ENCODE assay signal across 20 cellular contexts in genomic region chr6:18219611-18220010, GRCh38. TPM values are rescaled to one million over a fixed set of nuclear protein-coding genes. Genes with fewer than 3 reads are reported as not detected.
DNase-seq lines count a peak whose midpoint lies in the region; ATAC-seq and TF ChIP-seq lines count a peak whose summit lies in the region.
"Had no signal": no experiment of that assay in that cellular context is flagged by ENCODE, and none has a peak within 500 bp of the region (broad histone marks: within the 10 kb centered on the region; RNA-seq: fewer than 3 reads in every experiment).

No MANE protein-coding gene starts in this region.

- no peaks in the 10 kb centered on the region for H3K9me3 ChIP-seq in mammary epithelial cell (replicated peaks; ENCODE audit: insufficient read depth, low read length)

- H4K20me1 ChIP-seq in mammary epithelial cell (ENCODE audit: insufficient read depth, low read length), result no peaks in the 10 kb centered on the region

- no peak overlapping the region for H3K4me3 ChIP-seq in mammary epithelial cell (replicated peaks in 1 of 3; ENCODE audit: insufficient read depth in 1 of 3, low read depth in 2 of 3, low read length in 3 of 3)
- H3K4me3 ChIP-seq: GM23248 had no signal

- peak overlapping the region; percentile 39 for H3K27ac Mint-ChIP-seq in activated naive CD4-positive, alpha-beta T cell treated with anti-CD3 and anti-CD28 coated beads, Interleukin-2, amount 10 ng/mL, durations not matched to agents 7 days and 5 days
- H3K27ac Mint-ChIP-seq in activated naive CD4-positive, alpha-beta T cell treated with anti-CD3 and anti-CD28 coated beads, Interleukin-2, amount 50 U/mL, for 72 hours, result peak overlapping the region in 1 of 2 donors; percentile 38
- peak overlapping the region; percentile 4 for H3K27ac Mint-ChIP-seq in progenitor cell of endocrine pancreas
- no peak overlapping the region for H3K27ac Mint-ChIP-seq in T-helper 2 cell treated with Interferon-gamma antibody and Interleukin-4, amounts not matched to agents 5 μg/mL and 100 μg/mL, for 36 hours
- H3K27ac Mint-ChIP-seq: endodermal cell had no signal

- H3K4me1 ChIP-seq in mammary epithelial cell (ENCODE audit: insufficient read depth, low read length), result no peaks in the 10 kb centered on the region
- H3K4me1 ChIP-seq: parathyroid adenoma had no signal

- no peak overlapping the region for H2AFZ ChIP-seq in mammary epithelial cell (ENCODE audit: low read depth, low read length)
- H2AFZ ChIP-seq: GM23248, parathyroid adenoma had no signal

- 46% methylated on average over 6 of the region's 7 CpGs for WGBS in mammary epithelial cell (ENCODE audit: low coverage, missing lambda C conversion rate)

- TF ChIP-seq CTCF in progenitor cell of endocrine pancreas (IDR thresholded peaks at IDR 0.05; ENCODE audit: unreplicated experiment), result no peak
- no peak for TF ChIP-seq CTCF in mammary epithelial cell (conservative IDR thresholded peaks at IDR 0.05 in 1 of 2, IDR thresholded peaks at IDR 0.05 in 1 of 2; ENCODE audit: extremely low read depth in 1 of 2, insufficient read depth in 1 of 2, low read depth in 1 of 2, low read length in 2 of 2)

- no peak for ATAC-seq in activated naive CD4-positive, alpha-beta T cell treated with anti-CD3 and anti-CD28 coated beads, Interleukin-2, amount 50 U/mL, for 72 hours
- ATAC-seq in GM18858 (IDR thresholded peaks at IDR 0.05; ENCODE audit: unreplicated experiment), result no peak

- no peak for DNase-seq in activated naive CD4-positive, alpha-beta T cell treated with anti-CD3 and anti-CD28 coated beads, Interleukin-2, amount 10 ng/mL, durations not matched to agents 7 days and 5 days
- no peak for DNase-seq in activated naive CD4-positive, alpha-beta T cell treated with anti-CD3 and anti-CD28 coated beads, Interleukin-2, amount 50 U/mL, for 72 hours (ENCODE audit: low spot score in 2 of 2)
- DNase-seq in UCSD-AML1 (lab: John Stamatoyannopoulos, UW; ENCODE audit: unreplicated experiment) (peak; percentile 13), globus pallidus (ENCODE audit: low spot score) (peak; percentile 25), progenitor cell of endocrine pancreas (ENCODE audit: low spot score, unreplicated experiment) (no peak), mammary epithelial cell (no peak)
- DNase-seq in T-helper 2 cell treated with Interferon-gamma antibody and Interleukin-4, amounts not matched to agents 5 μg/mL and 100 μg/mL, for 36 hours (ENCODE audit: low spot score), result no peak
- DNase-seq: ACHN; activated CD4-positive, CD25-positive, alpha-beta regulatory T cell; CD4-positive, CD25-positive, alpha-beta regulatory T cell; cerebellar nuclear complex; endodermal cell; GM23248; left cardiac atrium; NCI-H2029; SHP77; stimulated activated CD4-positive, alpha-beta T cell treated with anti-CD3 and anti-CD28 coated beads, Interleukin-2, amount 100 ng/mL, for 48 hours had no signal

- peaks cover 29% of the 10 kb centered on the region for H3K36me3 Mint-ChIP-seq in activated naive CD4-positive, alpha-beta T cell treated with anti-CD3 and anti-CD28 coated beads, Interleukin-2, amount 10 ng/mL, durations not matched to agents 7 days and 5 days
- no peaks in the 10 kb centered on the region for H3K36me3 Mint-ChIP-seq in activated naive CD4-positive, alpha-beta T cell treated with anti-CD3 and anti-CD28 coated beads, Interleukin-2, amount 50 U/mL, for 72 hours
- H3K36me3 Mint-ChIP-seq in progenitor cell of endocrine pancreas (ENCODE audit: insufficient read depth), result peaks cover 36% of the 10 kb centered on the region
- H3K36me3 Mint-ChIP-seq in T-helper 2 cell treated with Interferon-gamma antibody and Interleukin-4, amounts not matched to agents 5 μg/mL and 100 μg/mL, for 36 hours (ENCODE audit: low read depth), result peaks cover 26% of the 10 kb centered on the region

- no peak overlapping the region for H3K27ac ChIP-seq in mammary epithelial cell (ENCODE audit: insufficient read depth, low read depth, low read length)
- H3K27ac ChIP-seq: GM23248, parathyroid adenoma had no signal

- no peak overlapping the region for H3K4me2 ChIP-seq in mammary epithelial cell (ENCODE audit: insufficient read depth, low read depth, low read length)

- no peaks in the 10 kb centered on the region for H3K79me2 ChIP-seq in mammary epithelial cell (ENCODE audit: insufficient read depth, low read length)
- H3K79me2 ChIP-seq: parathyroid adenoma had no signal

- H3K9me3 Mint-ChIP-seq in activated naive CD4-positive, alpha-beta T cell treated with anti-CD3 and anti-CD28 coated beads, Interleukin-2, amount 10 ng/mL, durations not matched to agents 7 days and 5 days, result no peaks in the 10 kb centered on the region
- H3K9me3 Mint-ChIP-seq in activated naive CD4-positive, alpha-beta T cell treated with anti-CD3 and anti-CD28 coated beads, Interleukin-2, amount 50 U/mL, for 72 hours, result no peaks in the 10 kb centered on the region
- H3K9me3 Mint-ChIP-seq in progenitor cell of endocrine pancreas (ENCODE audit: low read depth), result peaks cover 4% of the 10 kb centered on the region
- no peaks in the 10 kb centered on the region for H3K9me3 Mint-ChIP-seq in T-helper 2 cell treated with Interferon-gamma antibody and Interleukin-4, amounts not matched to agents 5 μg/mL and 100 μg/mL, for 36 hours
- H3K9me3 Mint-ChIP-seq: endodermal cell, IgD-negative memory B cell had no signal

- CTCF ChIA-PET in activated naive CD4-positive, alpha-beta T cell treated with anti-CD3 and anti-CD28 coated beads, Interleukin-2, amount 10 ng/mL, durations not matched to agents 7 days and 5 days (lab: Charles Lee), result no interaction called here
- CTCF ChIA-PET in mammary epithelial cell (lab: Charles Lee; ENCODE audit: low non-redundant PET), result no interaction called here

- no peak overlapping the region for H3K9ac ChIP-seq in mammary epithelial cell (ENCODE audit: insufficient read depth, low read length)
- H3K9ac ChIP-seq: GM23248, parathyroid adenoma had no signal

- no peaks in the 10 kb centered on the region for H3K4me1 Mint-ChIP-seq in activated naive CD4-positive, alpha-beta T cell treated with anti-CD3 and anti-CD28 coated beads, Interleukin-2, amount 10 ng/mL, durations not matched to agents 7 days and 5 days
- peaks cover 5% of the 10 kb centered on the region for H3K4me1 Mint-ChIP-seq in progenitor cell of endocrine pancreas (ENCODE audit: low read depth)
- H3K4me1 Mint-ChIP-seq in T-helper 2 cell treated with Interferon-gamma antibody and Interleukin-4, amounts not matched to agents 5 μg/mL and 100 μg/mL, for 36 hours (ENCODE audit: low read depth), result no peaks in the 10 kb centered on the region
- H3K4me1 Mint-ChIP-seq: endodermal cell had no signal

- BruUV-seq in mammary epithelial cell (replicated peaks; lab: Mats Ljungman, UMichigan), result no TSS peak

- H3K27me3 ChIP-seq in mammary epithelial cell (ENCODE audit: insufficient read depth, low read length), result no peaks in the 10 kb centered on the region

- in situ Hi-C loops in mammary epithelial cell (cut with MboI; ENCODE audit: low sequenced_read_pairs in 2 of 2), result no loop called here

- no peak overlapping the region for H3K4me3 Mint-ChIP-seq in activated naive CD4-positive, alpha-beta T cell treated with anti-CD3 and anti-CD28 coated beads, Interleukin-2, amount 10 ng/mL, durations not matched to agents 7 days and 5 days
- no peak overlapping the region for H3K4me3 Mint-ChIP-seq in progenitor cell of endocrine pancreas (ENCODE audit: low read depth)
- no peak overlapping the region for H3K4me3 Mint-ChIP-seq in T-helper 2 cell treated with Interferon-gamma antibody and Interleukin-4, amounts not matched to agents 5 μg/mL and 100 μg/mL, for 36 hours
- H3K4me3 Mint-ChIP-seq: CD4-positive, CD25-positive, alpha-beta regulatory T cell; endodermal cell; IgD-negative memory B cell had no signal

- intact Hi-C loops in mammary epithelial cell (cut with micrococcal nuclease), result no loop called here

- dilution Hi-C loops in mammary epithelial cell (cut with HindIII; ENCODE audit: low sequenced_read_pairs), result no loop called here

- H3K27me3 Mint-ChIP-seq in activated naive CD4-positive, alpha-beta T cell treated with anti-CD3 and anti-CD28 coated beads, Interleukin-2, amount 10 ng/mL, durations not matched to agents 7 days and 5 days, result no peaks in the 10 kb centered on the region
- H3K27me3 Mint-ChIP-seq in progenitor cell of endocrine pancreas, result no peaks in the 10 kb centered on the region
- no peaks in the 10 kb centered on the region for H3K27me3 Mint-ChIP-seq in T-helper 2 cell treated with Interferon-gamma antibody and Interleukin-4, amounts not matched to agents 5 μg/mL and 100 μg/mL, for 36 hours (ENCODE audit: low read depth)
- H3K27me3 Mint-ChIP-seq: CD4-positive, CD25-positive, alpha-beta regulatory T cell; IgD-negative memory B cell had no signal

- H3K36me3 ChIP-seq in mammary epithelial cell (ENCODE audit: insufficient read depth, low read length), result peaks cover 7% of the 10 kb centered on the region

RNA-seq across cellular contexts. Expression of gene DEK, which starts 44.7 kb away (rescaled TPM):
- 100 to 1,000 TPM; 185 to 239 TPM for total RNA-seq in activated naive CD4-positive, alpha-beta T cell treated with anti-CD3 and anti-CD28 coated beads, Interleukin-2, amount 50 U/mL, for 72 hours
- total RNA-seq in progenitor cell of endocrine pancreas (114 and 120 TPM in 2 replicates), mammary epithelial cell (100 to 1,000 TPM in 1 of 2 donors, 10 to 100 TPM in 1; 34.5 to 103 TPM)
- 48.1 TPM for polyA plus RNA-seq in mammary epithelial cell
- 11.0 TPM for polyA minus RNA-seq in mammary epithelial cell

Comparison
In these comparisons a context has a peak if more than half of its experiments do, and no peak if none do; other contexts are left out.
1. DNase-seq: peak in UCSD-AML1 (single experiment) and globus pallidus (single experiment); none in activated naive CD4-positive, alpha-beta T cell treated with anti-CD3 and anti-CD28 coated beads, Interleukin-2, amount 10 ng/mL, durations not matched to agents 7 days and 5 days (single experiment), activated naive CD4-positive, alpha-beta T cell treated with anti-CD3 and anti-CD28 coated beads, Interleukin-2, amount 50 U/mL, for 72 hours (0 of 2), progenitor cell of endocrine pancreas (single experiment), mammary epithelial cell (single experiment) and T-helper 2 cell treated with Interferon-gamma antibody and Interleukin-4, amounts not matched to agents 5 μg/mL and 100 μg/mL, for 36 hours (single experiment).